ENCODE assay signal across 12 cellular contexts in the genomic region with DNA sequence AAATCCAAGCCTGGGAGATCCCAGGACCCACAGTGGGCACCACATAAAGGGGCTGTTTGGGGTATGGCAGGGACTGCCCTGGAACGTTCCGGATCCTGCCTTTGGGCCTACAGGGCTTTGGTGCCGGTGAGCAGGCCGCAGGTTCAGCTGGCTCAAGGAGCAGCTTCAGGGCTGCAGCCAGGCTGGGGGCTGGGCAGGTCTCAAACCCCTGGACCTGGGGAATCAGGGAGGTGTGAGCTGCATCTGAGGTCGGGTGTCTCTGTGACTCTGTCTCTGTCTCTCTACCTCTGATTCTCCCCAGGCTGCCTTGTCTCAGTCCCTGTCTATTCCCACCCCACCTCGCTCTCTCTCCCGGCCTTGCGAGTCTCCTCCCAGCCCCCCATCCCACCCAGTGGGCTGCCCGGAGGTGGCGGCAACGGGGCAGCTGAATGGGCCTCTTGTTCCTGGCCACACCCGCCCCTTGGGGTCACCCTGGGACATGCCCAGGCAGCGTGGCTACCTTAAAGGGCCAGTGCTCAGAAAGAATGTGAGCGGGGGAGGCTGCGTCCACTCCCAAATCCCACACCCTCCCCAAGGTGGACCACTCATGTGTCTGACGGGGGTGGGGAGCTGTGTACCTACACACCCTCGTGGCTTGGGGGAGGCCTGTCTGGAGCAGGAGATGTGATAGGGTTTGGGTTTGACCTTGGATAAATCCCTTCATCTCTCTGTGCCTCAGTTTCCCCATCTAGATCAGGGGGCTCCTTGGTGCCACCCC. TPM values are rescaled to one million over a fixed set of nuclear protein-coding genes. Genes with fewer than 3 reads are reported as not detected.
A peak's percentile ranks its signal among the peaks of the same experiment; 100 is the strongest.
DNase-seq lines count a peak whose midpoint lies in the region; ATAC-seq, FAIRE-seq and TF ChIP-seq lines count a peak whose summit lies in the region.
"Had no signal": no experiment of that assay in that cellular context is flagged by ENCODE, and none has a peak within 500 bp of the region (broad histone marks: within the 10 kb centered on the region; RNA-seq: fewer than 3 reads in every experiment).

No MANE protein-coding gene starts in this region.

- no peak for TF ChIP-seq EP300 in K562 (IDR thresholded peaks at IDR 0.05; ENCODE audit: low read length)

- ATAC-seq in K562, result peak; percentile 51
- peak; percentile 12 to 32 for ATAC-seq in gastrocnemius medialis
- no peak for ATAC-seq in activated T-cell treated with anti-CD3 and anti-CD28 coated beads, Interleukin-2, amount 50 U/mL, for 72 hours (replicated peaks in 1 of 2)

- no peaks in the 10 kb centered on the region for H3K9me2 ChIP-seq in GM23248 (ENCODE audit: insufficient read depth)

- intact Hi-C loops in K562 (cut with micrococcal nuclease), result no loop called here
- intact Hi-C loops in gastrocnemius medialis (cut with DNase I; ENCODE audit: low total_unique reads), result loop anchor here (1.0 kb wide), 1 partner anchor 8 kb away; no protein-coding TSS in a partner anchor

- TF ChIP-seq RAD21 in K562 (CRISPR knock-in tag; conservative IDR thresholded peaks at IDR 0.05 in 1 of 2, IDR thresholded peaks at IDR 0.05 in 1 of 2), result no peak

- no peaks in the 10 kb centered on the region for H3K9me3 Mint-ChIP-seq in activated T-cell treated with anti-CD3 and anti-CD28 coated beads, Interleukin-2, amount 50 U/mL, for 72 hours
- H3K9me3 Mint-ChIP-seq in activated CD4-positive, alpha-beta T cell treated with anti-CD3 and anti-CD28 coated beads, Interleukin-2, amount 10 ng/mL, durations not matched to agents 7 days and 5 days, result no peaks in the 10 kb centered on the region
- H3K9me3 Mint-ChIP-seq: activated naive CD8-positive, alpha-beta T cell treated with anti-CD3 and anti-CD28 coated beads, Interleukin-2, amount 10 ng/mL, durations not matched to agents 7 days and 5 days had no signal

- in situ Hi-C loops in GM23248 (cut with MboI) (no loop called here), K562 (cut with MboI) (no loop called here), gastrocnemius medialis (cut with MboI; ENCODE audit: low sequenced_read_pairs in 4 of 4) (no loop called here)

- H3K4me3 ChIP-seq in GM23248 (0 out of 2 replicates have a peak overlapping the region, but pooled peaks have one; percentile 0), K562 (no peak overlapping the region), gastrocnemius medialis (peak overlapping the region; percentile 32 to 40 (median 37))

- no peak overlapping the region for H3K27ac Mint-ChIP-seq in activated T-cell treated with anti-CD3 and anti-CD28 coated beads, Interleukin-2, amount 50 U/mL, for 72 hours
- no peak overlapping the region for H3K27ac Mint-ChIP-seq in activated CD4-positive, alpha-beta T cell treated with anti-CD3 and anti-CD28 coated beads, Interleukin-2, amount 10 ng/mL, durations not matched to agents 7 days and 5 days
- H3K27ac Mint-ChIP-seq: activated naive CD8-positive, alpha-beta T cell treated with anti-CD3 and anti-CD28 coated beads, Interleukin-2, amount 10 ng/mL, durations not matched to agents 7 days and 5 days had no signal

- H3K79me2 ChIP-seq in GM23248 (ENCODE audit: insufficient read depth) (peaks cover 100% of the 10 kb centered on the region), K562 (ENCODE audit: control insufficient read depth, insufficient read depth, low read length) (peaks cover 90% of the 10 kb centered on the region)

- H3K9me3 ChIP-seq in GM23248 (ENCODE audit: low read depth), result no peaks in the 10 kb centered on the region
- no peaks in the 10 kb centered on the region for H3K9me3 ChIP-seq in K562 (replicated peaks; ENCODE audit: control insufficient read depth, insufficient read depth, low read depth, low read length)
- no peaks in the 10 kb centered on the region for H3K9me3 ChIP-seq in gastrocnemius medialis

- H3K4me1 Mint-ChIP-seq in activated T-cell treated with anti-CD3 and anti-CD28 coated beads, Interleukin-2, amount 50 U/mL, for 72 hours (ENCODE audit: low read depth), result no peaks in the 10 kb centered on the region
- H3K4me1 Mint-ChIP-seq in activated CD4-positive, alpha-beta T cell treated with anti-CD3 and anti-CD28 coated beads, Interleukin-2, amount 10 ng/mL, durations not matched to agents 7 days and 5 days, result no peaks in the 10 kb centered on the region
- H3K4me1 Mint-ChIP-seq: activated naive CD8-positive, alpha-beta T cell treated with anti-CD3 and anti-CD28 coated beads, Interleukin-2, amount 10 ng/mL, durations not matched to agents 7 days and 5 days had no signal

- peaks cover 5% of the 10 kb centered on the region; the same call in 1 of the 2 replicates for H3F3A ChIP-seq in GM23248 (ENCODE audit: insufficient read depth)

- CTCF ChIA-PET in K562 (lab: Yijun Ruan, JAX; ENCODE audit: low intra/inter-chr PET ratio), result no interaction called here
- CTCF ChIA-PET in activated CD4-positive, alpha-beta T cell treated with anti-CD3 and anti-CD28 coated beads, Interleukin-2, amount 10 ng/mL, durations not matched to agents 7 days and 5 days (lab: Charles Lee), result interaction anchor here (0.9 kb wide), 1 partner anchor 44 kb away, joined by 3 read pairs; no protein-coding TSS in a partner anchor

- 44 to 52% methylated on average over 11 to 17 of the region's 17 CpGs for WGBS in GM23248 (ENCODE audit: low coverage in 1 of 2, low lambda C conversion rate in 2 of 2, missing lambda C conversion rate in 2 of 2), 2 experiments
- 62% methylated on average over 17 of the region's 17 CpGs for WGBS in K562 (ENCODE audit: insufficient coverage, low coverage, missing lambda C conversion rate)

- DNase-seq in GM23248, result peak; percentile 55
- peak in 3 of 4 experiments; percentile 23 to 54 (median 45) for DNase-seq in K562 (ENCODE audit: extremely low read depth in 1 of 4, low spot score in 3 of 4)
- DNase-seq in kidney glomerular epithelial cell (lab: John Stamatoyannopoulos, UW), result peak; percentile 34
- peak in 1 of 2 donors; percentile 76 for DNase-seq in gastrocnemius medialis
- DNase-seq in NCI-H345 treated with DMSO at 0.1 percent for 48 hours (lab: John Stamatoyannopoulos, UW; ENCODE audit: unreplicated experiment), result no peak
- no peak for DNase-seq in activated CD4-positive, alpha-beta T cell treated with anti-CD3 and anti-CD28 coated beads, Interleukin-2, amount 50 U/mL, for 4 hours
- DNase-seq in activated T-cell treated with anti-CD3 and anti-CD28 coated beads, Interleukin-2, amount 50 U/mL, for 72 hours, result no peak
- no peak for DNase-seq in activated CD4-positive, alpha-beta T cell treated with anti-CD3 and anti-CD28 coated beads, Interleukin-2, amount 10 ng/mL, durations not matched to agents 7 days and 5 days
- DNase-seq: activated naive CD8-positive, alpha-beta T cell treated with anti-CD3 and anti-CD28 coated beads, Interleukin-2, amount 10 ng/mL, durations not matched to agents 7 days and 5 days; NCI-H187 treated with DMSO at 0.1 percent for 48 hours; T-helper 9 cell had no signal

- TF ChIP-seq POLR2A in K562 (conservative IDR thresholded peaks at IDR 0.05) (no peak), gastrocnemius medialis (IDR thresholded peaks at IDR 0.05) (no peak)

- H4K20me1 ChIP-seq in GM23248 (ENCODE audit: insufficient read depth) (no peaks in the 10 kb centered on the region), K562 (replicated peaks; ENCODE audit: control insufficient read depth, insufficient read depth, low read length) (peaks cover 30% of the 10 kb centered on the region)

- H3K27me3 ChIP-seq in GM23248 (replicated peaks; ENCODE audit: insufficient read depth) (no peaks in the 10 kb centered on the region), K562 (ENCODE audit: control insufficient read depth in 2 of 2, insufficient read depth in 2 of 2, low read length in 2 of 2) (no peaks in the 10 kb centered on the region), gastrocnemius medialis (no peaks in the 10 kb centered on the region)

- H3K4me1 ChIP-seq in GM23248 (ENCODE audit: insufficient read depth) (peaks cover 24% of the 10 kb centered on the region), K562 (replicated peaks in 1 of 2; ENCODE audit: control insufficient read depth in 2 of 2, insufficient read depth in 2 of 2, low read length in 2 of 2) (peaks cover 3 to 44% of the 10 kb centered on the region in 2 experiments; a peak in 4 of 5 replicates), gastrocnemius medialis (peaks cover 48 to 64% of the 10 kb centered on the region in 2 donors)

- no TSS peak for BruUV-seq in K562 (replicated peaks; lab: Mats Ljungman, UMichigan)

- peaks cover 0 to 2% of the 10 kb centered on the region in 2 donors for H3K36me3 Mint-ChIP-seq in activated T-cell treated with anti-CD3 and anti-CD28 coated beads, Interleukin-2, amount 50 U/mL, for 72 hours (ENCODE audit: insufficient read depth in 2 of 2)
- H3K36me3 Mint-ChIP-seq in activated CD4-positive, alpha-beta T cell treated with anti-CD3 and anti-CD28 coated beads, Interleukin-2, amount 10 ng/mL, durations not matched to agents 7 days and 5 days (ENCODE audit: low read depth), result no peaks in the 10 kb centered on the region

- H3K4me3 Mint-ChIP-seq in activated T-cell treated with anti-CD3 and anti-CD28 coated beads, Interleukin-2, amount 50 U/mL, for 72 hours, result no peak overlapping the region
- H3K4me3 Mint-ChIP-seq in activated CD4-positive, alpha-beta T cell treated with anti-CD3 and anti-CD28 coated beads, Interleukin-2, amount 10 ng/mL, durations not matched to agents 7 days and 5 days, result no peak overlapping the region
- H3K4me3 Mint-ChIP-seq: activated naive CD8-positive, alpha-beta T cell treated with anti-CD3 and anti-CD28 coated beads, Interleukin-2, amount 10 ng/mL, durations not matched to agents 7 days and 5 days had no signal

- POLR2A ChIA-PET in K562 (lab: Yijun Ruan, JAX), result interaction anchor here (1.0 to 1.9 kb wide), 7 partner anchors 13 to 164 kb away, joined by 3 to 6 read pairs (median 3); no protein-coding TSS in a partner anchor
- POLR2A ChIA-PET in activated CD4-positive, alpha-beta T cell treated with anti-CD3 and anti-CD28 coated beads, Interleukin-2, amount 10 ng/mL, durations not matched to agents 7 days and 5 days (lab: Charles Lee), result no interaction called here

- no peaks in the 10 kb centered on the region for H3K27me3 Mint-ChIP-seq in activated T-cell treated with anti-CD3 and anti-CD28 coated beads, Interleukin-2, amount 50 U/mL, for 72 hours (ENCODE audit: low read depth)
- H3K27me3 Mint-ChIP-seq in activated CD4-positive, alpha-beta T cell treated with anti-CD3 and anti-CD28 coated beads, Interleukin-2, amount 10 ng/mL, durations not matched to agents 7 days and 5 days, result no peaks in the 10 kb centered on the region
- H3K27me3 Mint-ChIP-seq: activated naive CD8-positive, alpha-beta T cell treated with anti-CD3 and anti-CD28 coated beads, Interleukin-2, amount 10 ng/mL, durations not matched to agents 7 days and 5 days had no signal

- TF ChIP-seq CTCF in K562 (IDR thresholded peaks at IDR 0.05 in 2 of 3, conservative IDR thresholded peaks at IDR 0.05 in 1 of 3; ENCODE audit: insufficient read depth in 2 of 3, low read depth in 1 of 3, low read length in 3 of 3) (no peak), gastrocnemius medialis (IDR thresholded peaks at IDR 0.05 in 4 of 5, conservative IDR thresholded peaks at IDR 0.05 in 1 of 5) (no peak)

- H3K9ac ChIP-seq in GM23248 (peak overlapping the region; percentile 2; the same call in 1 of the 2 replicates), K562 (ENCODE audit: insufficient read depth in 1 of 2, low read depth in 2 of 2, low read length in 2 of 2) (peak overlapping the region in 1 of 2 experiments; percentile 84; a peak in 2 of 4 replicates)

- FAIRE-seq in K562 (lab: Jason Lieb, UNC), result no peak
- FAIRE-seq: D721Med had no signal

- no peak overlapping the region for H2AFZ ChIP-seq in GM23248
- no peak overlapping the region for H2AFZ ChIP-seq in K562 (ENCODE audit: low read depth, low read length)

- H3K4me2 ChIP-seq in GM23248 (ENCODE audit: unreplicated experiment) (peak overlapping the region; percentile 13), K562 (ENCODE audit: insufficient read depth, low read length) (no peak overlapping the region)

- H3K9me1 ChIP-seq in K562 (ENCODE audit: control insufficient read depth, insufficient read depth, low read length), result peaks cover 3% of the 10 kb centered on the region

- H3K36me3 ChIP-seq in GM23248 (ENCODE audit: low read depth), result no peaks in the 10 kb centered on the region
- peaks cover 58% of the 10 kb centered on the region; the same call in 2 of the 3 replicates for H3K36me3 ChIP-seq in K562 (ENCODE audit: control insufficient read depth, insufficient read depth, low read length)
- no peaks in the 10 kb centered on the region for H3K36me3 ChIP-seq in gastrocnemius medialis

- H3K27ac ChIP-seq in GM23248 (peak overlapping the region; percentile 20), K562 (ENCODE audit: extremely low read depth, low read depth, low read length) (peak overlapping the region; percentile 28; the same call in 2 of the 3 replicates), gastrocnemius medialis (peak overlapping the region; percentile 98 to 100 (median 98))

RNA-seq across cellular contexts. Expression of gene NFIC, which starts 31.1 kb away (rescaled TPM):
- total RNA-seq in GM23248 (2014; rRNA removed; shearing (Covaris generic)), result 50.4 and 51.9 TPM in 2 replicates
- polyA plus RNA-seq in GM23248 (2016; fragmentation: Nextera tagmentation; extraction: Ambion mirVana) (106 and 108 TPM in 2 replicates), K562 (2011; rRNA removed) (2.0 and 2.9 TPM in 2 replicates), K562 (2014; fragmentation: Illumina TruSeq; extraction: Trizol) (17.2 and 26.2 TPM in 2 replicates), K562 (2014; fragmentation: Nextera tagmentation; extraction: Ambion mirVana) (under 1 TPM; 0.71 to 0.99 TPM), K562 (2014; rRNA removed) (14.1 and 15.9 TPM in 2 replicates)
- 66.4 and 156 TPM in 2 replicates for total RNA-seq in K562 (2011; cell fraction: chromatin; rRNA removed; ENCODE audit: low replicate concordance)
- total RNA-seq in K562 (2011; cell fraction: nucleolus; rRNA removed), result 56.2 and 56.5 TPM in 2 replicates
- total RNA-seq in K562 (2011; cell fraction: nucleoplasm; rRNA removed), result 46.9 and 54.0 TPM in 2 replicates
- total RNA-seq in K562 (2014; rRNA removed) (14.1 and 15.7 TPM in 2 replicates), K562 (2014; rRNA removed; fragmentation: Illumina TruSeq; extraction: Trizol) (3.0 and 3.7 TPM in 2 replicates), K562 (2015; rRNA removed; fragmentation: Illumina TruSeq; extraction: Trizol) (6.9 and 8.4 TPM in 2 replicates), K562 (2021) (57.3 and 62.1 TPM in 2 replicates), gastrocnemius medialis (100 to 1,000 TPM in 3 of 4 donors, 10 to 100 TPM in 1; 90.2 to 403 (median 348) TPM)
- 1.8 and 2.6 TPM in 2 replicates for polyA plus RNA-seq in K562 (2011; cell fraction: cytosol; rRNA removed)
- 13.2 and 19.2 TPM in 2 replicates for polyA plus RNA-seq in K562 (2011; cell fraction: nucleus; rRNA removed)
- 20.3 and 20.4 TPM in 2 replicates for polyA plus RNA-seq in K562 (2012)
- polyA minus RNA-seq in K562 (2011; rRNA and poly(A)+ RNA removed), result 4.0 and 4.7 TPM in 2 replicates
- polyA minus RNA-seq in K562 (2011; cell fraction: cytosol; rRNA and poly(A)+ RNA removed), result 14.5 and 19.9 TPM in 2 replicates
- polyA minus RNA-seq in K562 (2011; cell fraction: nucleus; rRNA and poly(A)+ RNA removed), result 16.6 and 19.5 TPM in 2 replicates
- total RNA-seq in activated T-cell treated with anti-CD3 and anti-CD28 coated beads, Interleukin-2, amount 50 U/mL, for 72 hours, result 10 to 100 TPM; 19.8 to 24.8 TPM
- 10 to 100 TPM; 14.2 TPM for total RNA-seq in activated CD4-positive, alpha-beta T cell treated with anti-CD3 and anti-CD28 coated beads, Interleukin-2, amount 10 ng/mL, durations not matched to agents 7 days and 5 days

Comparison
In these comparisons a context has a peak if more than half of its experiments do, and no peak if none do; other contexts are left out.
1. DNase-seq: peak in GM23248 (single experiment), K562 (3 of 4) and kidney glomerular epithelial cell (single experiment); none in NCI-H345 treated with DMSO at 0.1 percent for 48 hours (single experiment), activated CD4-positive, alpha-beta T cell treated with anti-CD3 and anti-CD28 coated beads, Interleukin-2, amount 50 U/mL, for 4 hours (0 of 2), activated T-cell treated with anti-CD3 and anti-CD28 coated beads, Interleukin-2, amount 50 U/mL, for 72 hours (0 of 2) and activated CD4-positive, alpha-beta T cell treated with anti-CD3 and anti-CD28 coated beads, Interleukin-2, amount 10 ng/mL, durations not matched to agents 7 days and 5 days (single experiment).
2. H3K27ac ChIP-seq: peak in every context shown above with its lines; median percentile 98 in gastrocnemius medialis; 28 in K562; 20 in GM23248.
3. ATAC-seq: peak in K562 (single experiment) and gastrocnemius medialis (2 of 2); none in activated T-cell treated with anti-CD3 and anti-CD28 coated beads, Interleukin-2, amount 50 U/mL, for 72 hours (0 of 2).